8 cellular contexts compared by ENCODE assay signal in genomic region chr3:189841474-189842205, GRCh38.
DNase-seq lines count a peak whose midpoint lies in the region; ATAC-seq and TF ChIP-seq lines count a peak whose summit lies in the region.

No MANE protein-coding gene starts in this region.

- ATAC-seq in HG03039 (IDR thresholded peaks at IDR 0.05; ENCODE audit: unreplicated experiment): peak; percentile 66
- ATAC-seq in activated naive CD8-positive, alpha-beta T cell treated with anti-CD3 and anti-CD28 coated beads, Interleukin-2, amount 50 U/mL, for 24 hours: peak; percentile 61
- no peak for ATAC-seq in CD4-positive, alpha-beta T cell (ENCODE audit: poor library complexity)
- ATAC-seq in HG03521 (IDR thresholded peaks at IDR 0.05; ENCODE audit: unreplicated experiment): no peak

- H3K4me1 Mint-ChIP-seq in activated naive CD8-positive, alpha-beta T cell treated with anti-CD3 and anti-CD28 coated beads, Interleukin-2, amount 50 U/mL, for 24 hours: peaks cover 12% of the 10 kb centered on the region
- H3K4me1 Mint-ChIP-seq in mesothelial cell of epicardium: peaks cover 60% of the 10 kb centered on the region
- H3K4me1 Mint-ChIP-seq in CD4-positive, alpha-beta T cell (ENCODE audit: low read depth): no peaks in the 10 kb centered on the region
- no peaks in the 10 kb centered on the region for H3K4me1 Mint-ChIP-seq in glutamatergic neuron (ENCODE audit: low read depth, unreplicated experiment)

- peaks cover 13% of the 10 kb centered on the region for H3K27me3 Mint-ChIP-seq in activated naive CD8-positive, alpha-beta T cell treated with anti-CD3 and anti-CD28 coated beads, Interleukin-2, amount 50 U/mL, for 24 hours
- H3K27me3 Mint-ChIP-seq in mesothelial cell of epicardium (ENCODE audit: low read depth) (no peaks in the 10 kb centered on the region), glutamatergic neuron (ENCODE audit: unreplicated experiment) (no peaks in the 10 kb centered on the region)
- H3K27me3 Mint-ChIP-seq in CD4-positive, alpha-beta T cell: no peaks in the 10 kb centered on the region

- H3K27ac ChIP-seq in CD4-positive, alpha-beta T cell (ENCODE audit: low read depth, low read length): no peak overlapping the region

- peak overlapping the region; percentile 44 for H3K27ac Mint-ChIP-seq in activated naive CD8-positive, alpha-beta T cell treated with anti-CD3 and anti-CD28 coated beads, Interleukin-2, amount 50 U/mL, for 24 hours
- H3K27ac Mint-ChIP-seq in mesothelial cell of epicardium (peak overlapping the region; percentile 89), glutamatergic neuron (ENCODE audit: unreplicated experiment) (no peak overlapping the region)
- no peak overlapping the region for H3K27ac Mint-ChIP-seq in CD4-positive, alpha-beta T cell

- H3K9me3 Mint-ChIP-seq in activated naive CD8-positive, alpha-beta T cell treated with anti-CD3 and anti-CD28 coated beads, Interleukin-2, amount 50 U/mL, for 24 hours: no peaks in the 10 kb centered on the region
- H3K9me3 Mint-ChIP-seq in mesothelial cell of epicardium (no peaks in the 10 kb centered on the region), glutamatergic neuron (ENCODE audit: unreplicated experiment) (no peaks in the 10 kb centered on the region)
- H3K9me3 Mint-ChIP-seq in CD4-positive, alpha-beta T cell: no peaks in the 10 kb centered on the region

- no peaks in the 10 kb centered on the region for H3K27me3 ChIP-seq in CD4-positive, alpha-beta T cell (ENCODE audit: control insufficient read depth, insufficient read depth, low read length)

- POLR2A ChIA-PET in CD4-positive, alpha-beta T cell (lab: Charles Lee): no interaction called here

- no peak overlapping the region for H3K4me3 Mint-ChIP-seq in activated naive CD8-positive, alpha-beta T cell treated with anti-CD3 and anti-CD28 coated beads, Interleukin-2, amount 50 U/mL, for 24 hours
- peak overlapping the region; percentile 4 for H3K4me3 Mint-ChIP-seq in mesothelial cell of epicardium
- no peak overlapping the region for H3K4me3 Mint-ChIP-seq in CD4-positive, alpha-beta T cell
- H3K4me3 Mint-ChIP-seq in glutamatergic neuron (ENCODE audit: unreplicated experiment): no peak overlapping the region

- peak; percentile 45 for DNase-seq in GM04503 (ENCODE audit: low read depth)
- no peak for DNase-seq in activated naive CD8-positive, alpha-beta T cell treated with anti-CD3 and anti-CD28 coated beads, Interleukin-2, amount 50 U/mL, for 24 hours
- DNase-seq in mesothelial cell of epicardium (ENCODE audit: low spot score in 2 of 2, unreplicated experiment in 2 of 2): no peak
- DNase-seq in CD4-positive, alpha-beta T cell: no peak
- no peak for DNase-seq in GM19240 (ENCODE audit: insufficient read length, low spot score)
- no peak for DNase-seq in glutamatergic neuron

- H3K36me3 Mint-ChIP-seq in activated naive CD8-positive, alpha-beta T cell treated with anti-CD3 and anti-CD28 coated beads, Interleukin-2, amount 50 U/mL, for 24 hours (ENCODE audit: low read depth): no peaks in the 10 kb centered on the region
- no peaks in the 10 kb centered on the region for H3K36me3 Mint-ChIP-seq in mesothelial cell of epicardium
- no peaks in the 10 kb centered on the region for H3K36me3 Mint-ChIP-seq in CD4-positive, alpha-beta T cell (ENCODE audit: low read depth)
- H3K36me3 Mint-ChIP-seq in glutamatergic neuron (ENCODE audit: unreplicated experiment): no peaks in the 10 kb centered on the region

- intact Hi-C loops in CD4-positive, alpha-beta T cell (cut with DNase I, micrococcal nuclease): no loop called here

- no peaks in the 10 kb centered on the region for H3K9me3 ChIP-seq in CD4-positive, alpha-beta T cell (ENCODE audit: control insufficient read depth, low read length)

- CTCF ChIA-PET in CD4-positive, alpha-beta T cell (lab: Charles Lee): interaction anchor here (0.7 kb wide), 1 partner anchor 1718 kb away, joined by 6 read pairs; no protein-coding TSS in a partner anchor

- no peak for TF ChIP-seq CTCF in mesothelial cell of epicardium (IDR thresholded peaks at IDR 0.05; ENCODE audit: unreplicated experiment)
- no peak for TF ChIP-seq CTCF in CD4-positive, alpha-beta T cell (IDR thresholded peaks at IDR 0.05)
- no peak for TF ChIP-seq CTCF in glutamatergic neuron (IDR thresholded peaks at IDR 0.05; ENCODE audit: partially characterized antibody, unreplicated experiment)

Comparison
In these comparisons a context has a peak if more than half of its experiments do, and no peak if none do; other contexts are left out.
1. ATAC-seq: peak in HG03039 (single experiment) and activated naive CD8-positive, alpha-beta T cell treated with anti-CD3 and anti-CD28 coated beads, Interleukin-2, amount 50 U/mL, for 24 hours (single experiment); none in CD4-positive, alpha-beta T cell (single experiment) and HG03521 (single experiment).
2. H3K27ac Mint-ChIP-seq: peak in activated naive CD8-positive, alpha-beta T cell treated with anti-CD3 and anti-CD28 coated beads, Interleukin-2, amount 50 U/mL, for 24 hours (single experiment) and mesothelial cell of epicardium (single experiment); none in CD4-positive, alpha-beta T cell (single experiment) and glutamatergic neuron (single experiment).